ENCODE assay signal across 8 cellular contexts in genomic region chr7:8365499-8366110, GRCh38.
DNase-seq lines count a peak whose midpoint lies in the region; ATAC-seq and TF ChIP-seq lines count a peak whose summit lies in the region.

No MANE protein-coding gene starts in this region.

- no peaks in the 10 kb centered on the region for H3K4me1 ChIP-seq in colonic mucosa

- no peaks in the 10 kb centered on the region for H3K9me3 ChIP-seq in colonic mucosa

- no peak overlapping the region for H3K27ac ChIP-seq in colonic mucosa

- peak; percentile 63 for ATAC-seq in HG03175 (IDR thresholded peaks at IDR 0.05; ENCODE audit: unreplicated experiment)
- ATAC-seq in GM18520 (IDR thresholded peaks at IDR 0.05; ENCODE audit: unreplicated experiment), result no peak

- no peak overlapping the region for H3K9ac ChIP-seq in colonic mucosa (ENCODE audit: low read depth in 2 of 2, low read length in 2 of 2)

- DNase-seq in EL (peak; percentile 0), NCI-H748 (lab: John Stamatoyannopoulos, UW; ENCODE audit: unreplicated experiment) (peak; percentile 82), iPS-NIHi11 (ENCODE audit: low spot score) (peak; percentile 30), islet precursor cell (no peak), colonic mucosa (no peak), NOMO-1 treated with dmso at 0.1 percent for 144 hours (lab: John Stamatoyannopoulos, UW; ENCODE audit: unreplicated experiment) (no peak)

- no peaks in the 10 kb centered on the region for H3K27me3 ChIP-seq in colonic mucosa

- no peak overlapping the region for H3K4me3 ChIP-seq in colonic mucosa

- H3K36me3 ChIP-seq in colonic mucosa, result no peaks in the 10 kb centered on the region

- intact Hi-C loops in colonic mucosa (cut with DNase I), result no loop called here

- no peak for TF ChIP-seq CTCF in colonic mucosa (IDR thresholded peaks at IDR 0.05)

Comparison
In these comparisons a context has a peak if more than half of its experiments do, and no peak if none do; other contexts are left out.
1. DNase-seq: peak in EL (single experiment), NCI-H748 (single experiment) and iPS-NIHi11 (single experiment); none in islet precursor cell (single experiment), colonic mucosa (single experiment) and NOMO-1 treated with dmso at 0.1 percent for 144 hours (single experiment).